ENCODE assay signal across 21 cellular contexts in genomic region chr4:121140712-121141111, GRCh38. TPM values are rescaled to one million over a fixed set of nuclear protein-coding genes. Genes with fewer than 3 reads are reported as not detected.
DNase-seq lines count a peak whose midpoint lies in the region; ATAC-seq, FAIRE-seq and TF ChIP-seq lines count a peak whose summit lies in the region.
"Had no signal": no experiment of that assay in that cellular context is flagged by ENCODE, and none has a peak within 500 bp of the region (broad histone marks: within the 10 kb centered on the region; RNA-seq: fewer than 3 reads in every experiment).

No MANE protein-coding gene starts in this region.

- H3K4me3 ChIP-seq in AG09309 (ENCODE audit: control insufficient read depth, low read depth, low read length) (no peak overlapping the region), astrocyte (ENCODE audit: insufficient read depth, low read depth, low read length) (no peak overlapping the region)
- H3K4me3 ChIP-seq: BLaER1, lung, SK-N-MC, tibial nerve had no signal

- H3K27ac ChIP-seq in astrocyte (ENCODE audit: low read depth, low read length), result peak overlapping the region; percentile 84
- H3K27ac ChIP-seq: BLaER1, SK-N-MC, tibial nerve had no signal

- H3K27me3 Mint-ChIP-seq in astrocyte (ENCODE audit: low read depth, unreplicated experiment), result no peaks in the 10 kb centered on the region
- H3K27me3 Mint-ChIP-seq: brain had no signal

- no peaks in the 10 kb centered on the region for H4K20me1 ChIP-seq in astrocyte (ENCODE audit: insufficient read depth, low read length)
- H4K20me1 ChIP-seq: BLaER1 had no signal

- FAIRE-seq in astrocyte (lab: Jason Lieb, UNC), result peak; percentile 87
- FAIRE-seq: frontal cortex, GM12891 had no signal

- no peak overlapping the region for H3K4me3 Mint-ChIP-seq in astrocyte (ENCODE audit: unreplicated experiment)
- H3K4me3 Mint-ChIP-seq: brain, nephron had no signal

- no peaks in the 10 kb centered on the region for H3K36me3 ChIP-seq in astrocyte (ENCODE audit: insufficient read depth, low read length)
- H3K36me3 ChIP-seq: BLaER1, tibial nerve had no signal

- peaks cover 21% of the 10 kb centered on the region for H3K4me1 ChIP-seq in astrocyte (ENCODE audit: insufficient read depth, low read length)
- H3K4me1 ChIP-seq: tibial nerve had no signal

- peak overlapping the region; percentile 21 for H3K4me2 ChIP-seq in astrocyte (ENCODE audit: low read length)
- H3K4me2 ChIP-seq: BLaER1 had no signal

- no peak for ATAC-seq in GM21737 (IDR thresholded peaks at IDR 0.05; ENCODE audit: unreplicated experiment)

- no peaks in the 10 kb centered on the region for H3K79me2 ChIP-seq in astrocyte (ENCODE audit: insufficient read depth, low read length)

- DNase-seq in AG09309 (ENCODE audit: low read depth) (peak; percentile 91), HT1080 (ENCODE audit: low read depth) (peak; percentile 34), astrocyte (ENCODE audit: low read depth) (peak; percentile 95), iris pigment epithelial cell (ENCODE audit: low read depth) (peak; percentile 66), cerebellar nuclear complex (lab: John Stamatoyannopoulos, UW) (no peak), T-helper 9 cell (no peak), NCI-H524 (lab: John Stamatoyannopoulos, UW) (no peak)
- DNase-seq: DND-41; effector CD4-positive, alpha-beta T cell; Kasumi-1; OCI-M1; stimulated activated CD4-positive, alpha-beta T cell treated with anti-CD3 and anti-CD28 coated beads, Interleukin-2, amount 100 ng/mL, for 24 hours had no signal

- TF ChIP-seq CTCF in AG09309 (IDR thresholded peaks at IDR 0.05; ENCODE audit: control insufficient read depth, insufficient read depth, low read depth, low read length, missing control alignments) (no peak), astrocyte (IDR thresholded peaks at IDR 0.05; ENCODE audit: insufficient read depth, low read depth, low read length) (no peak)

- H3K9me3 ChIP-seq in astrocyte (ENCODE audit: insufficient read depth, low read depth, low read length), result no peaks in the 10 kb centered on the region
- H3K9me3 ChIP-seq: BLaER1, tibial nerve had no signal

- H3K36me3 Mint-ChIP-seq in astrocyte (ENCODE audit: low read depth, unreplicated experiment), result no peaks in the 10 kb centered on the region
- H3K36me3 Mint-ChIP-seq: brain had no signal

- no peaks in the 10 kb centered on the region for H3K9me3 Mint-ChIP-seq in astrocyte (ENCODE audit: unreplicated experiment)
- H3K9me3 Mint-ChIP-seq: brain, nephron had no signal

- H3K9ac ChIP-seq in astrocyte (ENCODE audit: low read length), result peak overlapping the region; percentile 63
- H3K9ac ChIP-seq: BLaER1 had no signal

- peaks cover 41% of the 10 kb centered on the region for H3K4me1 Mint-ChIP-seq in astrocyte (ENCODE audit: low read depth, unreplicated experiment)
- H3K4me1 Mint-ChIP-seq: brain had no signal

- peak overlapping the region; percentile 44 for H3K27ac Mint-ChIP-seq in astrocyte (ENCODE audit: unreplicated experiment)
- H3K27ac Mint-ChIP-seq: nephron had no signal

- H3K27me3 ChIP-seq in astrocyte (ENCODE audit: insufficient read depth, low read length), result no peaks in the 10 kb centered on the region
- H3K27me3 ChIP-seq: BLaER1, tibial nerve had no signal

- no peak overlapping the region for H2AFZ ChIP-seq in astrocyte (ENCODE audit: low read depth, low read length)

RNA-seq across cellular contexts. Expression of gene TNIP3, which starts 23.4 kb away (rescaled TPM):
- total RNA-seq in HT1080 (2014; rRNA removed; shearing (Covaris generic)), result 0.10 and 0.23 TPM in 2 replicates
- polyA plus RNA-seq in HT1080 (2015; cell fraction: cytosol; rRNA removed), result 0.15 TPM in 1 of 2 replicates, not detected in the other
- not detected in 2 replicates for polyA plus RNA-seq in HT1080 (2015; cell fraction: nucleus; rRNA removed)
- total RNA-seq in astrocyte, result 0.14 TPM in 1 of 2 replicates, not detected in the other

Comparison
In these comparisons a context has a peak if more than half of its experiments do, and no peak if none do; other contexts are left out.
1. DNase-seq: peak in AG09309 (single experiment), HT1080 (single experiment), astrocyte (single experiment) and iris pigment epithelial cell (single experiment); none in cerebellar nuclear complex (0 of 2), T-helper 9 cell (single experiment) and NCI-H524 (0 of 2).